ENCODE assay signal across 13 cellular contexts in genomic region chr12:80821513-80822000, GRCh38.
A peak's percentile ranks its signal among the peaks of the same experiment; 100 is the strongest.
DNase-seq lines count a peak whose midpoint lies in the region; ATAC-seq and TF ChIP-seq lines count a peak whose summit lies in the region.
"Had no signal": no experiment of that assay in that cellular context is flagged by ENCODE, and none has a peak within 500 bp of the region (broad histone marks: within the 10 kb centered on the region; RNA-seq: fewer than 3 reads in every experiment).

No MANE protein-coding gene starts in this region.

- no peak overlapping the region for H2AFZ ChIP-seq in SK-N-SH (ENCODE audit: low read depth)

- no peaks in the 10 kb centered on the region for H4K20me1 ChIP-seq in SK-N-SH (ENCODE audit: insufficient read depth)

- H3K79me2 ChIP-seq in SK-N-SH (ENCODE audit: insufficient read depth), result no peaks in the 10 kb centered on the region

- no peaks in the 10 kb centered on the region for H3K36me3 Mint-ChIP-seq in activated CD8-positive, alpha-beta memory T cell treated with anti-CD3 and anti-CD28 coated beads, Interleukin-2, amount 10 ng/mL, durations not matched to agents 7 days and 5 days

- no peak for TF ChIP-seq POLR2A in GM18505 (IDR thresholded peaks at IDR 0.05; ENCODE audit: borderline replicate concordance, extremely low read depth, insufficient read depth, insufficient read length)

- no peak overlapping the region for H3K27ac Mint-ChIP-seq in stimulated activated naive CD8-positive, alpha-beta T cell treated with anti-CD3 and anti-CD28 coated beads, Interleukin-15, amount 100 ng/mL, for 72 hours
- H3K27ac Mint-ChIP-seq in activated CD8-positive, alpha-beta memory T cell treated with anti-CD3 and anti-CD28 coated beads, Interleukin-2, amount 10 ng/mL, durations not matched to agents 7 days and 5 days, result no peak overlapping the region
- H3K27ac Mint-ChIP-seq: activated CD8-positive, alpha-beta T cell treated with anti-CD3 and anti-CD28 coated beads, Interleukin-2, amount 10 ng/mL, durations not matched to agents 7 days and 5 days had no signal

- peaks cover 0 to 5% of the 10 kb centered on the region in 2 donors for H3K9me3 Mint-ChIP-seq in stimulated activated naive CD8-positive, alpha-beta T cell treated with anti-CD3 and anti-CD28 coated beads, Interleukin-15, amount 100 ng/mL, for 72 hours
- H3K9me3 Mint-ChIP-seq in activated CD8-positive, alpha-beta memory T cell treated with anti-CD3 and anti-CD28 coated beads, Interleukin-2, amount 10 ng/mL, durations not matched to agents 7 days and 5 days (ENCODE audit: low read depth), result no peaks in the 10 kb centered on the region

- no peaks in the 10 kb centered on the region for H3K4me1 ChIP-seq in upper lobe of right lung
- no peaks in the 10 kb centered on the region; a peak in 1 of 4 replicates for H3K4me1 ChIP-seq in SK-N-SH (ENCODE audit: control insufficient read depth in 1 of 2, insufficient read depth in 2 of 2, low read depth in 1 of 2, low read length in 1 of 2)

- no peaks in the 10 kb centered on the region for H3K9me3 ChIP-seq in upper lobe of right lung
- H3K9me3 ChIP-seq in SK-N-SH, result no peaks in the 10 kb centered on the region

- CTCF ChIA-PET in activated CD8-positive, alpha-beta memory T cell treated with anti-CD3 and anti-CD28 coated beads, Interleukin-2, amount 10 ng/mL, durations not matched to agents 7 days and 5 days (lab: Charles Lee), result no interaction called here
- CTCF ChIA-PET in SK-N-SH (lab: Yijun Ruan, JAX), result interaction anchor here (1.4 kb wide), 1 partner anchor 300 kb away, joined by 3 read pairs; no protein-coding TSS in a partner anchor

- peak; percentile 12 for ATAC-seq in stimulated activated naive CD8-positive, alpha-beta T cell treated with anti-CD3 and anti-CD28 coated beads, Interleukin-15, amount 100 ng/mL, for 72 hours
- no peak for ATAC-seq in stimulated activated naive CD8-positive, alpha-beta T cell treated with anti-CD3 and anti-CD28 coated beads, Interleukin-15, Interleukin-2, amounts not matched to agents 100 U/mL and 50 U/mL, for 24 hours
- peak; percentile 54 for ATAC-seq in HG03039 (IDR thresholded peaks at IDR 0.05; ENCODE audit: unreplicated experiment)
- peak; percentile 16 for ATAC-seq in upper lobe of right lung
- ATAC-seq in GM18505 (IDR thresholded peaks at IDR 0.05; ENCODE audit: unreplicated experiment), result no peak
- ATAC-seq in activated CD8-positive, alpha-beta memory T cell treated with anti-CD3 and anti-CD28 coated beads, Interleukin-2, amount 10 ng/mL, durations not matched to agents 7 days and 5 days, result no peak
- ATAC-seq: activated CD8-positive, alpha-beta T cell treated with anti-CD3 and anti-CD28 coated beads, Interleukin-2, amount 10 ng/mL, durations not matched to agents 7 days and 5 days had no signal

- H3K4me3 ChIP-seq in upper lobe of right lung (no peak overlapping the region), SK-N-SH (ENCODE audit: low read depth in 2 of 2, low read length in 1 of 2) (no peak overlapping the region)

- no peaks in the 10 kb centered on the region for H3K27me3 ChIP-seq in upper lobe of right lung
- no peaks in the 10 kb centered on the region; the same call in 1 of the 2 replicates for H3K27me3 ChIP-seq in SK-N-SH (ENCODE audit: insufficient read depth)

- H3K9ac ChIP-seq in SK-N-SH, result no peak overlapping the region

- no peak overlapping the region for H3K4me2 ChIP-seq in SK-N-SH

- H3K27me3 Mint-ChIP-seq in stimulated activated naive CD8-positive, alpha-beta T cell treated with anti-CD3 and anti-CD28 coated beads, Interleukin-15, amount 100 ng/mL, for 72 hours, result no peaks in the 10 kb centered on the region
- no peaks in the 10 kb centered on the region for H3K27me3 Mint-ChIP-seq in activated CD8-positive, alpha-beta memory T cell treated with anti-CD3 and anti-CD28 coated beads, Interleukin-2, amount 10 ng/mL, durations not matched to agents 7 days and 5 days

- no peak overlapping the region for H3K4me3 Mint-ChIP-seq in stimulated activated naive CD8-positive, alpha-beta T cell treated with anti-CD3 and anti-CD28 coated beads, Interleukin-15, amount 100 ng/mL, for 72 hours
- H3K4me3 Mint-ChIP-seq in activated CD8-positive, alpha-beta memory T cell treated with anti-CD3 and anti-CD28 coated beads, Interleukin-2, amount 10 ng/mL, durations not matched to agents 7 days and 5 days, result no peak overlapping the region
- H3K4me3 Mint-ChIP-seq: activated CD8-positive, alpha-beta T cell treated with anti-CD3 and anti-CD28 coated beads, Interleukin-2, amount 10 ng/mL, durations not matched to agents 7 days and 5 days had no signal

- no peak for TF ChIP-seq CTCF in upper lobe of right lung (IDR thresholded peaks at IDR 0.05)
- no peak for TF ChIP-seq CTCF in SK-N-SH (IDR thresholded peaks at IDR 0.05)

- no peak for TF ChIP-seq EP300 in SK-N-SH (IDR thresholded peaks at IDR 0.05; ENCODE audit: borderline replicate concordance in 1 of 2, low read depth in 1 of 2, low read length in 1 of 2)

- TF ChIP-seq RAD21 in SK-N-SH (IDR thresholded peaks at IDR 0.05; ENCODE audit: low read length), result no peak

- intact Hi-C loops in upper lobe of right lung (cut with DNase I), result no loop called here

- H3K9me2 ChIP-seq in SK-N-SH, result no peaks in the 10 kb centered on the region

- POLR2A ChIA-PET in SK-N-SH (lab: Yijun Ruan, JAX), result no interaction called here

- H3F3A ChIP-seq in SK-N-SH (replicated peaks; ENCODE audit: insufficient read depth), result no peaks in the 10 kb centered on the region

- no peak overlapping the region for H3K27ac ChIP-seq in upper lobe of right lung
- H3K27ac ChIP-seq in SK-N-SH (ENCODE audit: low read depth in 2 of 2, low read length in 1 of 2), result no peak overlapping the region

- H3K36me3 ChIP-seq in upper lobe of right lung (no peaks in the 10 kb centered on the region), SK-N-SH (replicated peaks in 1 of 2; ENCODE audit: control insufficient read depth in 1 of 2, insufficient read depth in 2 of 2, low read length in 1 of 2) (no peaks in the 10 kb centered on the region)

- H3K4me1 Mint-ChIP-seq in stimulated activated naive CD8-positive, alpha-beta T cell treated with anti-CD3 and anti-CD28 coated beads, Interleukin-15, amount 100 ng/mL, for 72 hours, result no peaks in the 10 kb centered on the region
- H3K4me1 Mint-ChIP-seq in activated CD8-positive, alpha-beta memory T cell treated with anti-CD3 and anti-CD28 coated beads, Interleukin-2, amount 10 ng/mL, durations not matched to agents 7 days and 5 days, result no peaks in the 10 kb centered on the region

- DNase-seq in stimulated activated naive CD8-positive, alpha-beta T cell treated with anti-CD3 and anti-CD28 coated beads, Interleukin-15, amount 100 ng/mL, for 72 hours, result no peak
- no peak for DNase-seq in stimulated activated naive CD8-positive, alpha-beta T cell treated with anti-CD3 and anti-CD28 coated beads, Interleukin-15, Interleukin-2, amounts not matched to agents 100 U/mL and 50 U/mL, for 24 hours
- DNase-seq in SK-N-DZ (ENCODE audit: low spot score), result peak; percentile 68
- no peak for DNase-seq in upper lobe of right lung
- DNase-seq in activated CD8-positive, alpha-beta memory T cell treated with anti-CD3 and anti-CD28 coated beads, Interleukin-2, amount 10 ng/mL, durations not matched to agents 7 days and 5 days, result no peak
- DNase-seq in SK-N-SH, result no peak
- DNase-seq: activated CD8-positive, alpha-beta T cell treated with anti-CD3 and anti-CD28 coated beads, Interleukin-2, amount 10 ng/mL, durations not matched to agents 7 days and 5 days; activated gamma-delta T cell treated with Interleukin-2 at 50 U/mL for 16 hours; DMS53; NCI-H226; RPMI8226 had no signal

- 4% methylated on average over 2 of the region's 4 CpGs for WGBS in SK-N-SH (ENCODE audit: low lambda C conversion rate)

TF ChIP-seq in SK-N-SH, 30 proteins besides CTCF, POLR2A, EP300 and RAD21 (continues in another document):
- no peak for TF ChIP-seq GABPA (IDR thresholded peaks at IDR 0.05; ENCODE audit: low read depth)
- no peak for TF ChIP-seq NRF1 (IDR thresholded peaks at IDR 0.05; ENCODE audit: low read depth, low read length)
- no peak for TF ChIP-seq MEF2A (IDR thresholded peaks at IDR 0.05; ENCODE audit: borderline replicate concordance, low read depth)
- TF ChIP-seq USF2 (IDR thresholded peaks at IDR 0.05; ENCODE audit: borderline replicate concordance, low read depth, low read length), result no peak
- no peak for TF ChIP-seq SIN3A (IDR thresholded peaks at IDR 0.05; ENCODE audit: borderline replicate concordance, low read depth, low read length)
- no peak for TF ChIP-seq ZBTB33 (IDR thresholded peaks at IDR 0.05; ENCODE audit: borderline replicate concordance, low read depth)
- no peak for TF ChIP-seq TEAD4 (IDR thresholded peaks at IDR 0.05; ENCODE audit: borderline replicate concordance, insufficient read depth)
- no peak for TF ChIP-seq NFIC (IDR thresholded peaks at IDR 0.05; ENCODE audit: borderline replicate concordance)
- TF ChIP-seq CHD2 (IDR thresholded peaks at IDR 0.05; ENCODE audit: low read length, partially characterized antibody), result no peak
- no peak for TF ChIP-seq MAX (IDR thresholded peaks at IDR 0.05; ENCODE audit: low read depth)
- no peak for TF ChIP-seq FOXM1 (IDR thresholded peaks at IDR 0.05; ENCODE audit: low read depth)
- no peak for TF ChIP-seq GATA2 (CRISPR knock-in tag; IDR thresholded peaks at IDR 0.05)

Comparison
In these comparisons a context has a peak if more than half of its experiments do, and no peak if none do; other contexts are left out.
1. ATAC-seq: peak in stimulated activated naive CD8-positive, alpha-beta T cell treated with anti-CD3 and anti-CD28 coated beads, Interleukin-15, amount 100 ng/mL, for 72 hours (single experiment), HG03039 (single experiment) and upper lobe of right lung (single experiment); none in stimulated activated naive CD8-positive, alpha-beta T cell treated with anti-CD3 and anti-CD28 coated beads, Interleukin-15, Interleukin-2, amounts not matched to agents 100 U/mL and 50 U/mL, for 24 hours (single experiment), GM18505 (single experiment) and activated CD8-positive, alpha-beta memory T cell treated with anti-CD3 and anti-CD28 coated beads, Interleukin-2, amount 10 ng/mL, durations not matched to agents 7 days and 5 days (single experiment).